ENCODE assay signal across 16 cellular contexts in the genomic region with DNA sequence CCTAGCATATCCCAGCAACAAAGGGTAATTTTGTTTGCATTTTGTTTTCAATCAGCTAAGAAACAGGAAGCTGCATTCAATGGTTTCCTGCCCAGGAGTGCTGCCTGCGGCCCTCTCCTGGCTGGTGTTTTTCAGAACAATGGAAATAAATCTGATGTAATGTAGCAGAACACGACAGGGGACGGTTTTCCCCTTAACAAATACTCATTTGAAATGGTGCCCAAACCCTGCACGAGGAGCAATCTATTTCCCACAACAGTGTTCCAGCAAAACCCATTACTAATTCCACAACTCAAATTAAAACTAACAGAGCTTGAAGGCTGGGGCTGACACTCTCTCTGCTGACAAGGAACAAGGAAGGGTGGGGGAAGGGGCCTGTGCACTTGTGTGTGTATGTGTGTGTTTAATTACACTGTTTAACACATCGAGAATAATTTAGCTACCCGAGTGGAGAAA. TPM values are rescaled to one million over a fixed set of nuclear protein-coding genes. Genes with fewer than 3 reads are reported as not detected.
A peak's percentile ranks its signal among the peaks of the same experiment; 100 is the strongest.
DNase-seq lines count a peak whose midpoint lies in the region; ATAC-seq and TF ChIP-seq lines count a peak whose summit lies in the region.
"Had no signal": no experiment of that assay in that cellular context is flagged by ENCODE, and none has a peak within 500 bp of the region (broad histone marks: within the 10 kb centered on the region; RNA-seq: fewer than 3 reads in every experiment).

No MANE protein-coding gene starts in this region.

- WGBS in endodermal cell (ENCODE audit: insufficient coverage in 1 of 2, insufficient read length in 1 of 2), 2 experiments: 59 to 65% methylated on average over 2 to 6 of the region's 6 CpGs

- ATAC-seq in GM18858 (IDR thresholded peaks at IDR 0.05; ENCODE audit: unreplicated experiment): no peak
- no peak for ATAC-seq in GM18867 (IDR thresholded peaks at IDR 0.05; ENCODE audit: unreplicated experiment)
- ATAC-seq: Panc1 had no signal

- no peak for TF ChIP-seq CTCF in endodermal cell (conservative IDR thresholded peaks at IDR 0.05)
- TF ChIP-seq CTCF in progenitor cell of endocrine pancreas (IDR thresholded peaks at IDR 0.05; ENCODE audit: unreplicated experiment): no peak

- no peaks in the 10 kb centered on the region for H3K9me3 ChIP-seq in endodermal cell (ENCODE audit: control insufficient read depth, low read length)
- H3K9me3 ChIP-seq: uterus had no signal

- no peak overlapping the region for H3K9ac ChIP-seq in endodermal cell (ENCODE audit: extremely low read depth, low read length, poor library complexity, severe bottlenecking)

- peak overlapping the region; percentile 17 for H3K27ac ChIP-seq in endodermal cell (ENCODE audit: low read depth, low read length)
- H3K27ac ChIP-seq: uterus had no signal

- H3K4me3 Mint-ChIP-seq in endodermal cell (no peak overlapping the region), progenitor cell of endocrine pancreas (ENCODE audit: low read depth) (no peak overlapping the region)

- no peak overlapping the region for H3K4me3 ChIP-seq in endodermal cell (ENCODE audit: low read length)
- H3K4me3 ChIP-seq: uterus had no signal

- H3K4me1 ChIP-seq in endodermal cell (ENCODE audit: control insufficient read depth, insufficient read depth, low read length): peaks cover 12% of the 10 kb centered on the region
- H3K4me1 ChIP-seq: uterus had no signal

- peaks cover 24% of the 10 kb centered on the region for H3K36me3 Mint-ChIP-seq in endodermal cell (ENCODE audit: low read depth)
- peaks cover 2% of the 10 kb centered on the region for H3K36me3 Mint-ChIP-seq in progenitor cell of endocrine pancreas (ENCODE audit: insufficient read depth)

- no peaks in the 10 kb centered on the region for H3K27me3 Mint-ChIP-seq in endodermal cell (ENCODE audit: insufficient read depth)
- no peaks in the 10 kb centered on the region for H3K27me3 Mint-ChIP-seq in progenitor cell of endocrine pancreas

- H3K27me3 ChIP-seq in endodermal cell (ENCODE audit: control insufficient read depth, insufficient read depth, low read length, poor library complexity, severe bottlenecking): no peaks in the 10 kb centered on the region
- H3K27me3 ChIP-seq: uterus had no signal

- H3K4me1 Mint-ChIP-seq in endodermal cell: peaks cover 32% of the 10 kb centered on the region
- H3K4me1 Mint-ChIP-seq in progenitor cell of endocrine pancreas (ENCODE audit: low read depth): peaks cover 14% of the 10 kb centered on the region

- peak; percentile 13 for DNase-seq in activated CD4-positive, alpha-beta T cell treated with anti-CD3 and anti-CD28 coated beads for 48 hours
- DNase-seq in activated CD4-positive, alpha-beta T cell treated with anti-CD3 and anti-CD28 coated beads for 1 hour: no peak
- DNase-seq in NCI-H1417 (lab: John Stamatoyannopoulos, UW): peak; percentile 35 to 84 (median 79)
- DNase-seq in endodermal cell: no peak
- no peak for DNase-seq in progenitor cell of endocrine pancreas (ENCODE audit: low spot score, unreplicated experiment)
- no peak for DNase-seq in NK-92 (lab: John Stamatoyannopoulos, UW; ENCODE audit: unreplicated experiment)
- DNase-seq: activated CD8-positive, alpha-beta memory T cell treated with anti-CD3 and anti-CD28 coated beads, Interleukin-2, amount 50 U/mL, for 48 hours; GDM1; midbrain; NCI-H1105; T-helper 2 cell; uterus had no signal

- H3K27ac Mint-ChIP-seq in endodermal cell (peak overlapping the region; percentile 86), progenitor cell of endocrine pancreas (peak overlapping the region; percentile 18)

- H3K36me3 ChIP-seq in endodermal cell (ENCODE audit: control insufficient read depth, insufficient read depth, low read length): peaks cover 3% of the 10 kb centered on the region
- H3K36me3 ChIP-seq: uterus had no signal

- no peaks in the 10 kb centered on the region for H3K9me3 Mint-ChIP-seq in endodermal cell
- H3K9me3 Mint-ChIP-seq in progenitor cell of endocrine pancreas (ENCODE audit: low read depth): no peaks in the 10 kb centered on the region

RNA-seq across cellular contexts. Expression of gene CAPN13, which starts 8.7 kb away (rescaled TPM):
- total RNA-seq in endodermal cell (10 to 100 TPM; 29.5 to 38.6 TPM), progenitor cell of endocrine pancreas (17.2 and 19.0 TPM in 2 replicates)
- polyA plus RNA-seq in endodermal cell (2013, experiment 1 of 2): 1.1 TPM
- polyA plus RNA-seq in endodermal cell (2013, experiment 2 of 2): 1.7 TPM
- total RNA-seq: astrocyte had no signal

Comparison
In these comparisons a context has a peak if more than half of its experiments do, and no peak if none do; other contexts are left out.
1. DNase-seq: peak in activated CD4-positive, alpha-beta T cell treated with anti-CD3 and anti-CD28 coated beads for 48 hours (single experiment) and NCI-H1417 (3 of 3); none in activated CD4-positive, alpha-beta T cell treated with anti-CD3 and anti-CD28 coated beads for 1 hour (single experiment), endodermal cell (single experiment), progenitor cell of endocrine pancreas (single experiment) and NK-92 (single experiment).